ENCODE assay signal across 8 cellular contexts in the genomic region with DNA sequence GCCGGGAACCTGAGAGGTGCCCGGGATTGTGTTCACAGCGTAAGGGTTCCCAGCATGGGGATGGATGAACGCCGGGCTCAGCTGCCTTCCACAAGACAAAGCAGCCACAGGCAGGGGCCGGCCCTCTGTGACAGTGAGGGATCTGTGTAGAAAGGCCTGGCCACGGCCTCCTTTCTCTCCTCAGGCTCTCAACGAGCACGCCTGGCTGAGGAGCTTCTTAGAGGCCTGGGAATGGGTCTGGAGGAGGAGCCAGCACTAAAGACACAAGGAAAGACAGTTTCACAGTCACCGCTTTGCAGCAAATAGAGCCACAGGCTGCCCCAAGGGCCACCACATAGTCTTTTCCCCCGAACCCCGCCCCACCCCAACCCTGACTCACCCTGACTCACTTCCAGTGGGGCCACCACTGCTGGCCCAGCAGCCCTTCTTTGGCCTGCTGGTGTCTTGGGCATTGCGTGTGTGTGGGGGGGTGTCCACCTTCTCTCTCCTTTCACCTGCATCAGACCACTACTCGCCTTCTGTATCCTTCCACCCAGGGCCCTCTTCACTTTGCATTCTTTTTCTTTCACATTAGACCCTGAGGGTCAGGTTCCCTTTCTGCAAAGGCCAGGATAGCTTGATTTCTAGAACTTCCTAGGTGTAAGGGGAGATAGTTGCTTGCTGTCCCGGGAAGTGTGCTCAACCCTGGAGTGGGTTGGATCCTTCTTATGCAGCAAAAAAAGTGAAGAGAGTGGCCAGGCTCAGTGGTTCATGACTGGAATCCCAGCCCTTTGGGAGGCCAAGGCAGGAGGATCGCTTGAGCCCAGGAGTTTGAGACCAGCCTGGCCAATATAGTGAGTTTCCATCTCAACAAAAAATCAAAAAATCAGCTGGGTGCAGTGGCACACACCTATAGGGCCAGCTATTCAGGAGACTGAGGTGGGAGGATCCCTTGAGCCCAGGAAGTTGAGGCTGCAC. TPM values are rescaled to one million over a fixed set of nuclear protein-coding genes. Genes with fewer than 3 reads are reported as not detected.
DNase-seq lines count a peak whose midpoint lies in the region; ATAC-seq and TF ChIP-seq lines count a peak whose summit lies in the region.

No MANE protein-coding gene starts in this region.

- H3K27me3 Mint-ChIP-seq in neural progenitor cell (ENCODE audit: insufficient read depth, low read depth), result peaks cover 8% of the 10 kb centered on the region

- H3K36me3 ChIP-seq in neural progenitor cell, result no peaks in the 10 kb centered on the region

- H3K27ac Mint-ChIP-seq in neural progenitor cell, result no peak overlapping the region

- H3K36me3 Mint-ChIP-seq in neural progenitor cell, result no peaks in the 10 kb centered on the region

- H3K4me2 ChIP-seq in neural progenitor cell, result no peak overlapping the region

- no peak for TF ChIP-seq CTCF in choroid plexus epithelial cell (conservative IDR thresholded peaks at IDR 0.05; ENCODE audit: low read depth, low read length)
- TF ChIP-seq CTCF in neural progenitor cell (IDR thresholded peaks at IDR 0.05), result no peak

- H3K9me3 Mint-ChIP-seq in neural progenitor cell, result no peaks in the 10 kb centered on the region

- DNase-seq in EL (peak; percentile 96), NCI-H226 (peak; percentile 52), choroid plexus epithelial cell (ENCODE audit: low read depth) (peak; percentile 51), neural progenitor cell (ENCODE audit: low spot score) (peak; percentile 63), HuH-7.5 (ENCODE audit: low spot score) (no peak), NCI-H1436 treated with DMSO at 0.1 percent for 48 hours (lab: John Stamatoyannopoulos, UW) (no peak), NCI-H146 (lab: John Stamatoyannopoulos, UW) (no peak)

- H3K4me3 ChIP-seq in choroid plexus epithelial cell (ENCODE audit: low read depth, low read length), result no peak overlapping the region
- no peak overlapping the region for H3K4me3 ChIP-seq in neural progenitor cell

- no peaks in the 10 kb centered on the region for H3K27me3 ChIP-seq in neural progenitor cell

- H3K79me2 ChIP-seq in neural progenitor cell (ENCODE audit: low read depth), result no peaks in the 10 kb centered on the region

- H3K4me1 ChIP-seq in neural progenitor cell, result peaks cover 13% of the 10 kb centered on the region

- H3K9ac ChIP-seq in neural progenitor cell, result no peak overlapping the region

- H4K20me1 ChIP-seq in neural progenitor cell (ENCODE audit: low read depth), result no peaks in the 10 kb centered on the region

- H3F3A ChIP-seq in neural progenitor cell (ENCODE audit: low read depth), result no peaks in the 10 kb centered on the region

- H3K27ac ChIP-seq in neural progenitor cell, result no peak overlapping the region

- no peaks in the 10 kb centered on the region for H3K9me3 ChIP-seq in neural progenitor cell (ENCODE audit: low read depth)

- ATAC-seq in HG03095 (IDR thresholded peaks at IDR 0.05; ENCODE audit: unreplicated experiment), result no peak

- H3K4me1 Mint-ChIP-seq in neural progenitor cell, result peaks cover 29% of the 10 kb centered on the region

- peak overlapping the region; percentile 83 for H2AFZ ChIP-seq in neural progenitor cell (replicated peaks)

- H3K4me3 Mint-ChIP-seq in neural progenitor cell, result no peak overlapping the region

RNA-seq across cellular contexts. Expression of a gene that starts 19.3 kb away (rescaled TPM):
- 3.7 and 8.0 TPM in 2 replicates for total RNA-seq in neural progenitor cell (ENCODE audit: low replicate concordance)

Comparison
In these comparisons a context has a peak if more than half of its experiments do, and no peak if none do; other contexts are left out.
1. DNase-seq: peak in EL (single experiment), NCI-H226 (single experiment), choroid plexus epithelial cell (single experiment) and neural progenitor cell (single experiment); none in HuH-7.5 (single experiment), NCI-H1436 treated with DMSO at 0.1 percent for 48 hours (single experiment) and NCI-H146 (single experiment).